In genomic region chr10:22986771-22987542, GRCh38 we compare ENCODE assay signal across 7 cellular contexts. TPM values are rescaled to one million over a fixed set of nuclear protein-coding genes. Genes with fewer than 3 reads are reported as not detected.
DNase-seq lines count a peak whose midpoint lies in the region; ATAC-seq, FAIRE-seq and TF ChIP-seq lines count a peak whose summit lies in the region.

No MANE protein-coding gene starts in this region.

- H3K4me1 Mint-ChIP-seq in stimulated activated naive B cell treated with anti-CD40 and anti-IgM and Interleukin-4, amounts not matched to agents 10 μg/mL and 1 μg/mL and 100 μg/mL, for 72 hours, result peaks cover 0 to 4% of the 10 kb centered on the region in 2 donors

- FAIRE-seq in GM12891 (lab: Jason Lieb, UNC), result no peak

- TF ChIP-seq POLR2A in GM12891 (IDR thresholded peaks at IDR 0.05; ENCODE audit: low read depth, low read length), result no peak

- intact Hi-C loops in Panc1 (cut with micrococcal nuclease; ENCODE audit: unreplicated experiment), result loop anchor here (5.0 to 10.0 kb wide), 2 partner anchors 412 to 995 kb away; no protein-coding TSS in a partner anchor

- POLR2A ChIA-PET in Panc1 (lab: Charles Lee), result no interaction called here

- H3K4me1 ChIP-seq in Panc1 (ENCODE audit: control insufficient read depth, insufficient read depth, low read length), result no peaks in the 10 kb centered on the region; the same call in 1 of the 2 replicates

- in situ Hi-C loops in Panc1 (cut with HindIII; ENCODE audit: low pct_unique_long_range_greater_than_20kb, low sequenced_read_pairs), result no loop called here

- no peaks in the 10 kb centered on the region for H3K36me3 Mint-ChIP-seq in stimulated activated naive B cell treated with anti-CD40 and anti-IgM and Interleukin-4, amounts not matched to agents 10 μg/mL and 1 μg/mL and 100 μg/mL, for 72 hours

- no TSS peak for BruUV-seq in Panc1 (replicated peaks; lab: Mats Ljungman, UMichigan)

- no peak overlapping the region for H3K27ac ChIP-seq in Panc1 (ENCODE audit: low read length)

- H3K27me3 Mint-ChIP-seq in stimulated activated naive B cell treated with anti-CD40 and anti-IgM and Interleukin-4, amounts not matched to agents 10 μg/mL and 1 μg/mL and 100 μg/mL, for 72 hours, result peaks cover 6 to 21% of the 10 kb centered on the region in 2 donors

- H3K27me3 ChIP-seq in Panc1 (ENCODE audit: control insufficient read depth, insufficient read depth, low read length), result no peaks in the 10 kb centered on the region

- H3K9me3 Mint-ChIP-seq in stimulated activated naive B cell treated with anti-CD40 and anti-IgM and Interleukin-4, amounts not matched to agents 10 μg/mL and 1 μg/mL and 100 μg/mL, for 72 hours, result no peaks in the 10 kb centered on the region

- H3K27ac Mint-ChIP-seq in stimulated activated naive B cell treated with anti-CD40 and anti-IgM and Interleukin-4, amounts not matched to agents 10 μg/mL and 1 μg/mL and 100 μg/mL, for 72 hours, result no peak overlapping the region

- CTCF ChIA-PET in Panc1 (lab: Charles Lee), result no interaction called here

- H3K9me3 ChIP-seq in Panc1 (ENCODE audit: control insufficient read depth, insufficient read depth, low read depth, low read length), result no peaks in the 10 kb centered on the region

- no peaks in the 10 kb centered on the region for H3K36me3 ChIP-seq in Panc1 (ENCODE audit: control insufficient read depth, insufficient read depth, low read length)

- TF ChIP-seq CTCF in Panc1 (IDR thresholded peaks at IDR 0.05), result peak; percentile 42; the same call in 1 of the 2 replicates
- peak; percentile 33 for TF ChIP-seq CTCF in fibroblast of villous mesenchyme (IDR thresholded peaks at IDR 0.05; ENCODE audit: insufficient read depth, low read depth, low read length)

- no peak overlapping the region for H3K4me3 Mint-ChIP-seq in stimulated activated naive B cell treated with anti-CD40 and anti-IgM and Interleukin-4, amounts not matched to agents 10 μg/mL and 1 μg/mL and 100 μg/mL, for 72 hours

- H3K4me3 ChIP-seq in Panc1 (ENCODE audit: low read depth in 2 of 2, low read length in 2 of 2) (no peak overlapping the region), fibroblast of villous mesenchyme (ENCODE audit: low read depth, low read length) (no peak overlapping the region)

- DNase-seq in GM12891 (ENCODE audit: insufficient read length, low spot score) (no peak), Panc1 (ENCODE audit: low read depth, low spot score) (no peak), fibroblast of villous mesenchyme (ENCODE audit: low read depth) (peak; percentile 37), NCI-H2029 treated with DMSO at 0.1 percent for 48 hours (lab: John Stamatoyannopoulos, UW) (no peak)
- DNase-seq in stimulated activated naive B cell treated with anti-CD40 and anti-IgM and Interleukin-4, amounts not matched to agents 10 μg/mL and 1 μg/mL and 100 μg/mL, for 72 hours, result no peak
- DNase-seq in activated T-cell treated with anti-CD3 and anti-CD28 coated beads, Interleukin-2, amount 50 U/mL, for 1 hour, result no peak

- ATAC-seq in HG03108 (IDR thresholded peaks at IDR 0.05; ENCODE audit: unreplicated experiment), result peak; percentile 51
- ATAC-seq in Panc1, result 0 out of 2 replicates have a peak, but pooled peaks have one; percentile 58
- peak; percentile 54 to 60 for ATAC-seq in stimulated activated naive B cell treated with anti-CD40 and anti-IgM and Interleukin-4, amounts not matched to agents 10 μg/mL and 1 μg/mL and 100 μg/mL, for 72 hours (replicated peaks)

TF ChIP-seq in GM12891, 5 proteins besides CTCF, POLR2A, EP300 and RAD21:
- no peak for TF ChIP-seq POU2F2 (IDR thresholded peaks at IDR 0.05; ENCODE audit: low read depth, low read length)
- no peak for TF ChIP-seq TAF1 (IDR thresholded peaks at IDR 0.05; ENCODE audit: low read depth, low read length)
- TF ChIP-seq SPI1 (IDR thresholded peaks at IDR 0.05; ENCODE audit: low read depth, low read length), result peak; percentile 72
- no peak for TF ChIP-seq POLR2AphosphoS5 (IDR thresholded peaks at IDR 0.05; ENCODE audit: low read depth, low read length)

RNA-seq across cellular contexts. Expression of gene ARMC3, which starts 59.1 kb away (rescaled TPM):
- not detected for polyA plus RNA-seq in GM12891 (2012; ENCODE audit: low read depth, missing spikeins)
- total RNA-seq in Panc1 (2021; ENCODE audit: unreplicated experiment), result 1.0 TPM
- polyA plus RNA-seq in Panc1 (2012; ENCODE audit: insufficient read length), result 0.39 TPM
- not detected in 2 replicates for total RNA-seq in fibroblast of villous mesenchyme
